25 cellular contexts compared by ENCODE assay signal in genomic region chr16:30413116-30413806, GRCh38. TPM values are rescaled to one million over a fixed set of nuclear protein-coding genes. Genes with fewer than 3 reads are reported as not detected.
DNase-seq lines count a peak whose midpoint lies in the region; ATAC-seq, FAIRE-seq and TF ChIP-seq lines count a peak whose summit lies in the region.
"Had no signal": no experiment of that assay in that cellular context is flagged by ENCODE, and none has a peak within 500 bp of the region (broad histone marks: within the 10 kb centered on the region; RNA-seq: fewer than 3 reads in every experiment).

No MANE protein-coding gene starts in this region.

- H3K27me3 ChIP-seq in Karpas-422 (ENCODE audit: low read length) (no peaks in the 10 kb centered on the region), pancreas (no peaks in the 10 kb centered on the region)
- H3K27me3 ChIP-seq: ascending aorta, BE2C had no signal

- no peak overlapping the region for H3K4me2 ChIP-seq in Karpas-422 (ENCODE audit: low read depth, low read length, poor library complexity, severe bottlenecking)
- H3K4me2 ChIP-seq: A549 had no signal

- no peak for TF ChIP-seq CTCF in epithelial cell of esophagus (IDR thresholded peaks at IDR 0.05; ENCODE audit: insufficient read depth, low read depth, low read length, missing control alignments)
- TF ChIP-seq CTCF in pancreas (IDR thresholded peaks at IDR 0.05): no peak

- no peak overlapping the region for H3K9ac ChIP-seq in Karpas-422 (ENCODE audit: low read length)

- peak overlapping the region; percentile 13; the same call in 1 of the 2 replicates for H3K27ac ChIP-seq in Karpas-422 (ENCODE audit: low read length)
- peak overlapping the region; percentile 37 to 75 (median 58) for H3K27ac ChIP-seq in pancreas
- H3K27ac ChIP-seq: A549, ascending aorta, SK-N-MC, WERI-Rb-1 had no signal

- no peaks in the 10 kb centered on the region for H3K9me3 ChIP-seq in Karpas-422 (ENCODE audit: low read length)
- no peaks in the 10 kb centered on the region for H3K9me3 ChIP-seq in pancreas
- H3K9me3 ChIP-seq: A549, ascending aorta, BE2C had no signal

- ATAC-seq in pancreas: no peak
- ATAC-seq in GM21528 (IDR thresholded peaks at IDR 0.05; ENCODE audit: low FRiP score, unreplicated experiment): no peak
- ATAC-seq: A549; activated naive CD4-positive, alpha-beta T cell treated with anti-CD3 and anti-CD28 coated beads, Interleukin-2, amount 50 U/mL, for 72 hours; esophagus mucosa; left colon; natural killer cell had no signal

- intact Hi-C loops in pancreas (cut with DNase I): no loop called here

- no peak overlapping the region for H3K4me3 ChIP-seq in Karpas-422 (ENCODE audit: low read length)
- no peak overlapping the region for H3K4me3 ChIP-seq in epithelial cell of esophagus (ENCODE audit: low read length)
- H3K4me3 ChIP-seq in pancreas: no peak overlapping the region
- H3K4me3 ChIP-seq: A549, ascending aorta, SK-N-MC had no signal

- no peaks in the 10 kb centered on the region for H3K27me3 Mint-ChIP-seq in activated T-cell treated with anti-CD3 and anti-CD28 coated beads, Interleukin-2, amount 50 U/mL, for 24 hours

- no peak overlapping the region for H3K4me3 Mint-ChIP-seq in activated T-cell treated with anti-CD3 and anti-CD28 coated beads, Interleukin-2, amount 50 U/mL, for 24 hours
- H3K4me3 Mint-ChIP-seq: natural killer cell had no signal

- 64 to 66% methylated on average over 6 of the region's 6 CpGs for WGBS in pancreas, 2 donors

- H2AFZ ChIP-seq in Karpas-422 (ENCODE audit: low read length): no peak overlapping the region

- H4K20me1 ChIP-seq in Karpas-422 (ENCODE audit: insufficient read depth, low read depth, low read length): no peaks in the 10 kb centered on the region; the same call in 1 of the 2 replicates

- H3K36me3 ChIP-seq in Karpas-422 (ENCODE audit: insufficient read depth, low read length): peaks cover 27% of the 10 kb centered on the region
- H3K36me3 ChIP-seq in pancreas: no peaks in the 10 kb centered on the region

- peaks cover 69% of the 10 kb centered on the region for H3K36me3 Mint-ChIP-seq in activated T-cell treated with anti-CD3 and anti-CD28 coated beads, Interleukin-2, amount 50 U/mL, for 24 hours (ENCODE audit: low read depth)
- H3K36me3 Mint-ChIP-seq: activated naive CD4-positive, alpha-beta T cell treated with anti-CD3 and anti-CD28 coated beads, Interleukin-2, amount 50 U/mL, for 72 hours; natural killer cell had no signal

- peaks cover 41% of the 10 kb centered on the region for H3K79me2 ChIP-seq in Karpas-422 (ENCODE audit: low read length)

- DNase-seq in activated T-cell treated with anti-CD3 and anti-CD28 coated beads, Interleukin-2, amount 50 U/mL, for 24 hours: no peak
- DNase-seq in activated T-cell treated with anti-CD3 and anti-CD28 coated beads for 4 hours (no peak), Karpas-422 (no peak), epithelial cell of esophagus (ENCODE audit: low read depth) (peak; percentile 44), pancreas (no peak), ecto neural progenitor cell (ENCODE audit: low spot score) (no peak), frontal cortex (ENCODE audit: low spot score in 2 of 2) (no peak)
- DNase-seq: activated CD4-positive, alpha-beta T cell treated with anti-CD3 and anti-CD28 coated beads, Interleukin-2, amount 50 U/mL, for 4 hours; BE2C; cerebellar nuclear complex; EL; H7; left colon; natural killer cell; NCI-H146; NCI-H524 treated with DMSO at 0.1 percent for 48 hours; RPMI8226; substantia nigra; WERI-Rb-1 had no signal

- H3K4me1 ChIP-seq in Karpas-422 (ENCODE audit: low read length) (peaks cover 53% of the 10 kb centered on the region), pancreas (peaks cover 20 to 34% (median 24%) of the 10 kb centered on the region in 3 donors)

- no peaks in the 10 kb centered on the region for H3K9me2 ChIP-seq in Karpas-422 (replicated peaks; ENCODE audit: insufficient read depth, low read length)

- no peaks in the 10 kb centered on the region for H3K9me3 Mint-ChIP-seq in activated T-cell treated with anti-CD3 and anti-CD28 coated beads, Interleukin-2, amount 50 U/mL, for 24 hours
- H3K9me3 Mint-ChIP-seq: activated naive CD4-positive, alpha-beta T cell treated with anti-CD3 and anti-CD28 coated beads, Interleukin-2, amount 50 U/mL, for 72 hours; natural killer cell had no signal

- peak overlapping the region; percentile 70 for H3K27ac Mint-ChIP-seq in activated T-cell treated with anti-CD3 and anti-CD28 coated beads, Interleukin-2, amount 50 U/mL, for 24 hours
- H3K27ac Mint-ChIP-seq: natural killer cell had no signal

- peaks cover 51% of the 10 kb centered on the region for H3K4me1 Mint-ChIP-seq in activated T-cell treated with anti-CD3 and anti-CD28 coated beads, Interleukin-2, amount 50 U/mL, for 24 hours (ENCODE audit: low read depth)

- no peak for FAIRE-seq in pancreas (lab: Jason Lieb, UNC)
- no peak for FAIRE-seq in frontal cortex (lab: Jason Lieb, UNC)
- FAIRE-seq: A549 had no signal

RNA-seq across cellular contexts. Expression of gene ZNF771, which starts 5.9 kb away (rescaled TPM):
- 13.1 and 20.0 TPM in 2 replicates for total RNA-seq in Karpas-422 (2014; rRNA removed; shearing (Covaris generic); ENCODE audit: low replicate concordance)
- total RNA-seq in pancreas (1 to 10 TPM; 1.5 to 5.0 (median 3.1) TPM), frontal cortex (9.0 TPM)
- polyA plus RNA-seq in pancreas: 1 to 10 TPM; 3.0 to 3.8 TPM

RNA-seq across cellular contexts. Expression of gene DCTPP1, which starts 16.6 kb away (rescaled TPM):
- 31.3 and 48.5 TPM in 2 replicates for total RNA-seq in Karpas-422 (2014; rRNA removed; shearing (Covaris generic); ENCODE audit: low replicate concordance)
- total RNA-seq in pancreas (10 to 100 TPM; 12.2 to 20.7 (median 16.6) TPM), frontal cortex (28.9 TPM)
- 10 to 100 TPM; 12.2 to 16.9 TPM for polyA plus RNA-seq in pancreas

RNA-seq across cellular contexts. Expression of gene ZNF48, which starts 18.0 kb away (rescaled TPM):
- 18.2 and 20.5 TPM in 2 replicates for total RNA-seq in Karpas-422 (2014; rRNA removed; shearing (Covaris generic); ENCODE audit: low replicate concordance)
- 1 to 10 TPM; 4.0 to 6.5 (median 4.6) TPM for total RNA-seq in pancreas
- polyA plus RNA-seq in pancreas: 1 to 10 TPM; 3.1 to 5.0 TPM
- total RNA-seq in frontal cortex: 39.9 TPM

RNA-seq across cellular contexts. Expression of gene SEPTIN1, which starts 30.9 kb away (rescaled TPM):
- total RNA-seq in Karpas-422 (2014; rRNA removed; shearing (Covaris generic); ENCODE audit: low replicate concordance): 64.1 and 117 TPM in 2 replicates
- total RNA-seq in pancreas: 1 to 10 TPM in 5 of 6 donors, under 1 TPM in 1; 0.63 to 1.8 (median 1.2) TPM
- 1 to 10 TPM; 2.1 to 3.3 TPM for polyA plus RNA-seq in pancreas
- total RNA-seq in frontal cortex: not detected
- total RNA-seq: ascending aorta had no signal

RNA-seq across cellular contexts. Expression of gene SEPHS2, which starts 32.4 kb away (rescaled TPM):
- total RNA-seq in Karpas-422 (2014; rRNA removed; shearing (Covaris generic); ENCODE audit: low replicate concordance): 16.3 and 21.8 TPM in 2 replicates
- total RNA-seq in pancreas: 10 to 100 TPM; 17.5 to 35.4 (median 25.4) TPM
- polyA plus RNA-seq in pancreas: 10 to 100 TPM; 14.8 to 30.3 TPM
- total RNA-seq in frontal cortex: 12.6 TPM
